ENCODE assay signal across 29 cellular contexts in genomic region chr3:194128202-194128907, GRCh38. TPM values are rescaled to one million over a fixed set of nuclear protein-coding genes. Genes with fewer than 3 reads are reported as not detected.
DNase-seq lines count a peak whose midpoint lies in the region; ATAC-seq, FAIRE-seq and TF ChIP-seq lines count a peak whose summit lies in the region.
"Had no signal": no experiment of that assay in that cellular context is flagged by ENCODE, and none has a peak within 500 bp of the region (broad histone marks: within the 10 kb centered on the region; RNA-seq: fewer than 3 reads in every experiment).

No MANE protein-coding gene starts in this region.

- no peak overlapping the region for H2AFZ ChIP-seq in K562 (ENCODE audit: low read depth, low read length)
- H2AFZ ChIP-seq: PC-9 had no signal

- H3K9me1 ChIP-seq in K562 (ENCODE audit: control insufficient read depth, insufficient read depth, low read length) = peaks cover under 1% of the 10 kb centered on the region

- intact Hi-C loops in K562 (cut with micrococcal nuclease) (no loop called here), vagina (cut with DNase I) (no loop called here), head of caudate nucleus (cut with DNase I) (no loop called here)

- peak in 1 of 2 experiments; percentile 15; a peak in 1 of 4 replicates for TF ChIP-seq RAD21 in K562 (CRISPR knock-in tag; conservative IDR thresholded peaks at IDR 0.05 in 1 of 2, IDR thresholded peaks at IDR 0.05 in 1 of 2)

- peaks cover 31% of the 10 kb centered on the region for H3K27me3 Mint-ChIP-seq in HFFc6 (ENCODE audit: insufficient read depth)
- peaks cover 4% of the 10 kb centered on the region for H3K27me3 Mint-ChIP-seq in progenitor cell of endocrine pancreas

- no peaks in the 10 kb centered on the region for H3K9me3 ChIP-seq in K562 (replicated peaks; ENCODE audit: control insufficient read depth, insufficient read depth, low read depth, low read length)
- no peaks in the 10 kb centered on the region for H3K9me3 ChIP-seq in vagina
- H3K9me3 ChIP-seq: adrenal gland, BLaER1, breast epithelium, tibial nerve had no signal

- in situ Hi-C loops in K562 (cut with MboI) = no loop called here

- peaks cover 2% of the 10 kb centered on the region for H3K4me1 Mint-ChIP-seq in HFFc6 (ENCODE audit: low read depth)
- peaks cover 53% of the 10 kb centered on the region for H3K4me1 Mint-ChIP-seq in progenitor cell of endocrine pancreas (ENCODE audit: low read depth)

- H3K4me1 ChIP-seq in K562 (replicated peaks in 1 of 2; ENCODE audit: control insufficient read depth in 2 of 2, insufficient read depth in 2 of 2, low read length in 2 of 2) (peaks cover 0 to 9% of the 10 kb centered on the region in 2 experiments; a peak in 2 of 5 replicates), vagina (peaks cover 16% of the 10 kb centered on the region)

- ATAC-seq in K562 = no peak
- ATAC-seq: activated CD8-positive, alpha-beta memory T cell treated with anti-CD3 and anti-CD28 coated beads, Interleukin-2, amount 10 ng/mL, durations not matched to agents 7 days and 5 days; naive thymus-derived CD8-positive, alpha-beta T cell had no signal

- POLR2A ChIA-PET in K562 (lab: Yijun Ruan, JAX) = interaction anchor here (0.5 to 1.6 kb wide), 6 partner anchors 8 to 196 kb away, joined by 3 to 7 read pairs (median 3); partner anchors contain the start of gene HES1

- H3K27ac ChIP-seq in K562 (ENCODE audit: extremely low read depth, low read depth, low read length) (no peak overlapping the region), vagina (no peak overlapping the region)
- H3K27ac ChIP-seq: adrenal gland, BLaER1, breast epithelium, KMS-11, PC-9, tibial nerve had no signal

- 67% methylated on average over 11 of the region's 11 CpGs for WGBS in K562 (ENCODE audit: insufficient coverage, low coverage, missing lambda C conversion rate)

- no peaks in the 10 kb centered on the region for H3K9me3 Mint-ChIP-seq in HFFc6
- H3K9me3 Mint-ChIP-seq in progenitor cell of endocrine pancreas (ENCODE audit: low read depth) = no peaks in the 10 kb centered on the region
- H3K9me3 Mint-ChIP-seq: activated T-cell treated with anti-CD3 and anti-CD28 coated beads, Interleukin-2, amount 50 U/mL, for 72 hours; mesothelial cell of epicardium; naive thymus-derived CD8-positive, alpha-beta T cell had no signal

- H4K20me1 ChIP-seq in K562 (replicated peaks; ENCODE audit: control insufficient read depth, insufficient read depth, low read length) = no peaks in the 10 kb centered on the region

- H3K36me3 Mint-ChIP-seq in HFFc6 (ENCODE audit: low read depth) (no peaks in the 10 kb centered on the region), progenitor cell of endocrine pancreas (ENCODE audit: insufficient read depth) (no peaks in the 10 kb centered on the region)
- H3K36me3 Mint-ChIP-seq: mesothelial cell of epicardium; naive thymus-derived CD8-positive, alpha-beta T cell had no signal

- TF ChIP-seq EP300 in K562 (IDR thresholded peaks at IDR 0.05; ENCODE audit: low read length) = no peak

- no peak for TF ChIP-seq POLR2A in K562 (conservative IDR thresholded peaks at IDR 0.05)
- no peak for TF ChIP-seq POLR2A in vagina (IDR thresholded peaks at IDR 0.05)

- no TSS peak for BruUV-seq in K562 (replicated peaks; lab: Mats Ljungman, UMichigan)

- H3K4me3 Mint-ChIP-seq in HFFc6 = no peak overlapping the region
- no peak overlapping the region for H3K4me3 Mint-ChIP-seq in progenitor cell of endocrine pancreas (ENCODE audit: low read depth)
- H3K4me3 Mint-ChIP-seq: activated CD8-positive, alpha-beta memory T cell treated with anti-CD3 and anti-CD28 coated beads, Interleukin-2, amount 10 ng/mL, durations not matched to agents 7 days and 5 days; activated T-cell treated with anti-CD3 and anti-CD28 coated beads, Interleukin-2, amount 50 U/mL, for 72 hours; mesothelial cell of epicardium; naive thymus-derived CD8-positive, alpha-beta T cell had no signal

- H3K36me3 ChIP-seq in K562 (ENCODE audit: control insufficient read depth, insufficient read depth, low read length) = no peaks in the 10 kb centered on the region
- H3K36me3 ChIP-seq in vagina = no peaks in the 10 kb centered on the region
- H3K36me3 ChIP-seq: adrenal gland, BLaER1, breast epithelium, tibial nerve had no signal

- TF ChIP-seq CTCF in GM10266 (IDR thresholded peaks at IDR 0.05; ENCODE audit: control insufficient read depth, insufficient read depth, low read depth, missing control alignments) (peak; percentile 35), HFFc6 (IDR thresholded peaks at IDR 0.05) (peak; percentile 31; the same call in 1 of the 2 replicates), K562 (IDR thresholded peaks at IDR 0.05 in 2 of 3, conservative IDR thresholded peaks at IDR 0.05 in 1 of 3; ENCODE audit: insufficient read depth in 2 of 3, low read depth in 1 of 3, low read length in 3 of 3) (no peak), progenitor cell of endocrine pancreas (IDR thresholded peaks at IDR 0.05; ENCODE audit: unreplicated experiment) (no peak), vagina (IDR thresholded peaks at IDR 0.05) (no peak)

- no peaks in the 10 kb centered on the region for H3K27me3 ChIP-seq in K562 (ENCODE audit: control insufficient read depth in 2 of 2, insufficient read depth in 2 of 2, low read length in 2 of 2)
- no peaks in the 10 kb centered on the region for H3K27me3 ChIP-seq in vagina
- H3K27me3 ChIP-seq: adrenal gland, breast epithelium, tibial nerve had no signal

- no peak overlapping the region for H3K9ac ChIP-seq in K562 (ENCODE audit: insufficient read depth in 1 of 2, low read depth in 2 of 2, low read length in 2 of 2)
- H3K9ac ChIP-seq: BLaER1, KMS-11 had no signal

- H3K4me2 ChIP-seq in K562 (ENCODE audit: insufficient read depth, low read length) = no peak overlapping the region
- H3K4me2 ChIP-seq: BLaER1, KMS-11, PC-9 had no signal

- peak; percentile 17 for DNase-seq in GM10266 (ENCODE audit: extremely low spot score)
- DNase-seq in HFFc6 = no peak
- no peak for DNase-seq in K562 (ENCODE audit: extremely low read depth in 1 of 4, low spot score in 3 of 4)
- DNase-seq in progenitor cell of endocrine pancreas (ENCODE audit: low spot score, unreplicated experiment) = no peak
- no peak for DNase-seq in vagina (ENCODE audit: extremely low spot score in 2 of 2)
- DNase-seq in head of caudate nucleus = no peak
- DNase-seq in NK-92 treated with Interleukin-12 subunit alpha and Interleukin-12 subunit beta, amount 100 ng/mL, for 24 hours (lab: John Stamatoyannopoulos, UW) = no peak
- DNase-seq: activated CD8-positive, alpha-beta memory T cell treated with anti-CD3 and anti-CD28 coated beads, Interleukin-2, amount 10 ng/mL, durations not matched to agents 7 days and 5 days; activated naive CD4-positive, alpha-beta T cell; activated T-cell treated with anti-CD3 and anti-CD28 coated beads, Interleukin-2, amount 50 U/mL, for 72 hours; adrenal gland; COR-L47; effector CD4-positive, alpha-beta T cell; HCEC 1CT; naive thymus-derived CD8-positive, alpha-beta T cell; NCI-H1417; NCI-H446; PC-9; Right ventricle myocardium superior; stimulated activated CD4-positive, alpha-beta T cell treated with anti-CD3 and anti-CD28 coated beads, Interleukin-1b, Interleukin-23, amount 100 ng/mL, for 48 hours; stimulated activated CD8-positive, alpha-beta memory T cell treated with anti-CD3 and anti-CD28 coated beads, Interleukin-4, amount 100 ng/mL, for 48 hours had no signal

- no peak overlapping the region for H3K27ac Mint-ChIP-seq in HFFc6
- H3K27ac Mint-ChIP-seq in progenitor cell of endocrine pancreas = peak overlapping the region; percentile 67
- H3K27ac Mint-ChIP-seq: activated CD8-positive, alpha-beta memory T cell treated with anti-CD3 and anti-CD28 coated beads, Interleukin-2, amount 10 ng/mL, durations not matched to agents 7 days and 5 days; activated T-cell treated with anti-CD3 and anti-CD28 coated beads, Interleukin-2, amount 50 U/mL, for 72 hours; mesothelial cell of epicardium; naive thymus-derived CD8-positive, alpha-beta T cell had no signal

- H3K4me3 ChIP-seq in K562 (no peak overlapping the region), vagina (no peak overlapping the region)
- H3K4me3 ChIP-seq: adrenal gland, BLaER1, breast epithelium, PC-9, tibial nerve had no signal

- CTCF ChIA-PET in K562 (lab: Yijun Ruan, JAX; ENCODE audit: low intra/inter-chr PET ratio) = interaction anchor here (0.7 kb wide), 1 partner anchor 516 kb away, joined by 3 read pairs; no protein-coding TSS in a partner anchor

- no peak for FAIRE-seq in K562 (lab: Jason Lieb, UNC)
- FAIRE-seq: HTR-8/SVneo, keratinocyte, small intestine had no signal

- H3K79me2 ChIP-seq in K562 (ENCODE audit: control insufficient read depth, insufficient read depth, low read length) = no peaks in the 10 kb centered on the region

TF ChIP-seq in K562, 482 proteins besides CTCF, POLR2A, EP300 and RAD21 (continues in another document):
- no peak for TF ChIP-seq NR2C2 (CRISPR knock-in tag; IDR thresholded peaks at IDR 0.05)
- TF ChIP-seq NR2C2 (tag; IDR thresholded peaks at IDR 0.05) = no peak
- peak; percentile 51 to 78; a peak in 2 of 4 replicates for TF ChIP-seq KDM1A (IDR thresholded peaks at IDR 0.05)
- no peak for TF ChIP-seq PHTF2 (CRISPR knock-in tag; IDR thresholded peaks at IDR 0.05)

RNA-seq across cellular contexts. Expression of gene HES1, which starts 7.6 kb away (rescaled TPM):
- 10 to 100 TPM in 4 of 6 experiments, 1 to 10 TPM in 2; 4.8 to 15.1 (median 13.4) TPM for total RNA-seq in HFFc6 (2021; fragmentation: NEBNext Ultra II Directional; extraction: Animal tissue kit (Norgen Biotek cat#: 25700))
- total RNA-seq in K562 (2011; cell fraction: chromatin; rRNA removed; ENCODE audit: low replicate concordance) = 7.6 and 9.1 TPM in 2 replicates
- 13.3 and 13.7 TPM in 2 replicates for total RNA-seq in K562 (2011; cell fraction: nucleolus; rRNA removed)
- 10.1 and 12.0 TPM in 2 replicates for total RNA-seq in K562 (2011; cell fraction: nucleoplasm; rRNA removed)
- total RNA-seq in K562 (2014; rRNA removed) (37.0 and 46.8 TPM in 2 replicates), K562 (2014; rRNA removed; fragmentation: Illumina TruSeq; extraction: Trizol) (17.7 and 17.8 TPM in 2 replicates), K562 (2015; rRNA removed; fragmentation: Illumina TruSeq; extraction: Trizol) (24.0 and 24.9 TPM in 2 replicates), K562 (2021) (30.5 and 39.1 TPM in 2 replicates), progenitor cell of endocrine pancreas (129 and 142 TPM in 2 replicates), vagina (191 TPM)
- polyA plus RNA-seq in K562 (2011; rRNA removed) (4.8 and 9.0 TPM in 2 replicates), K562 (2014; fragmentation: Illumina TruSeq; extraction: Trizol) (16.7 and 19.3 TPM in 2 replicates), K562 (2014; fragmentation: Nextera tagmentation; extraction: Ambion mirVana) (1 to 10 TPM; 3.4 to 6.3 TPM), K562 (2014; rRNA removed) (23.1 and 32.2 TPM in 2 replicates)
- 4.5 and 21.4 TPM in 2 replicates for polyA plus RNA-seq in K562 (2011; cell fraction: cytosol; rRNA removed)
- 7.4 and 25.5 TPM in 2 replicates for polyA plus RNA-seq in K562 (2011; cell fraction: nucleus; rRNA removed)
- 45.6 and 82.2 TPM in 2 replicates for polyA plus RNA-seq in K562 (2012)
- polyA minus RNA-seq in K562 (2011; rRNA and poly(A)+ RNA removed) = 2.8 and 7.0 TPM in 2 replicates
- 7.7 and 23.0 TPM in 2 replicates for polyA minus RNA-seq in K562 (2011; cell fraction: cytosol; rRNA and poly(A)+ RNA removed)
- 12.7 and 22.8 TPM in 2 replicates for polyA minus RNA-seq in K562 (2011; cell fraction: nucleus; rRNA and poly(A)+ RNA removed)
- total RNA-seq: naive thymus-derived CD8-positive, alpha-beta T cell had no signal
- polyA plus RNA-seq: naive thymus-derived CD8-positive, alpha-beta T cell had no signal

Comparison
In these comparisons a context has a peak if more than half of its experiments do, and no peak if none do; other contexts are left out.
1. CTCF ChIP-seq: peak in GM10266 (single experiment) and HFFc6 (single experiment); none in K562 (0 of 3), progenitor cell of endocrine pancreas (single experiment) and vagina (0 of 3).